Comparison of ENCODE assay signal across 8 cellular contexts in the genomic region with DNA sequence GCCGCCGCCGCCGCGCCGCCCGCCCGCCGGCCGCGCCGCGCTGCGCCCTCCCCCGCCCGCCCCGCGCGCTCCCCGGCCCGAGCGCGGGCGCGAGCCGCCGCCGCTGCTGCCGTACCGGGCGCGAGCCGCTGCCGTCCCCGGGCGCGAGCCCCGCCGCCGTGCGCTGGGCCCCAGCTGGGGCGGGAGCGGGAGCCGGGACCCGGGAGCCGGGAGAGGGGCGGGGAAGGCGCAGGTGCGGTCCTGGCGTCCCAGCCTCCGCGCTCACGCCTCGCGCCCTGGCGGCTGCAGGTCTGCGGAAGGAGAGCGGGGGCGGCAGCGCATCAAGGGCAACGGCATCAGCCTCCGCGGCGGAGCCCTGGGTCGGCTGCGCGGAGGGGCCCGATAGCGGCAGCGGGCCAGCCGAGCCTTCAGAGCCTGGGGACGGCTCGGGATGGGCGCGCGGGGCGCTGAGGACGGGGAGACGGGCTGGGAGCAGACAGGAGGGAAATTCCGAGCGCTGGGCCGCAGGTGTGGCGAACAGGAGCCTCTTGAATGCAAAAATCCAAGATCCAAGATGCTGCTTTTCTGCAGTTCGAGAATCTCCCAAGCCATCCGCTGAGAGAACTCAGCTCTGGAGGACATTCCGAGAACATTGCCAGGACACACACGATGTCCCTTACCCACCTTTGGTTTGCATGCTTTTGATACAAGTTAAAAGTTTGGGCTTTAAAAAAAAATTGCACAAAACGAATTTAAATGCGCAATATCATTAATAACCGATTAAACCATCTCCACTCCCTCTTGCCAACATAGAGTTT.
DNase-seq lines count a peak whose midpoint lies in the region; ATAC-seq and TF ChIP-seq lines count a peak whose summit lies in the region.

No MANE protein-coding gene starts in this region.

- no peak overlapping the region for H3K27ac Mint-ChIP-seq in neural crest cell (ENCODE audit: unreplicated experiment)

- TF ChIP-seq CTCF in PC-3 (conservative IDR thresholded peaks at IDR 0.05; ENCODE audit: low read depth, low read length) (no peak), esophagus squamous epithelium (IDR thresholded peaks at IDR 0.05) (no peak), neural crest cell (conservative IDR thresholded peaks at IDR 0.05) (no peak)

- no peaks in the 10 kb centered on the region for H3K9me3 Mint-ChIP-seq in neural crest cell

- CTCF ChIA-PET in PC-3 (lab: Charles Lee), result no interaction called here

- BruUV-seq in PC-3 (replicated peaks; lab: Mats Ljungman, UMichigan), result no TSS peak

- peak; percentile 10; the same call in 1 of the 2 replicates for ATAC-seq in PC-3
- no peak for ATAC-seq in GM18511 (IDR thresholded peaks at IDR 0.05; ENCODE audit: unreplicated experiment)
- ATAC-seq in HG03460 (IDR thresholded peaks at IDR 0.05; ENCODE audit: unreplicated experiment), result no peak

- H3K4me3 ChIP-seq in PC-3 (ENCODE audit: low read length), result no peak overlapping the region
- peak overlapping the region in 3 of 4 donors; percentile 2 to 61 (median 46) for H3K4me3 ChIP-seq in esophagus squamous epithelium

- H3K4me2 ChIP-seq in PC-3 (ENCODE audit: low read length), result peak overlapping the region; percentile 40

- H3K9me3 ChIP-seq in PC-3 (ENCODE audit: low read length) (no peaks in the 10 kb centered on the region), esophagus squamous epithelium (no peaks in the 10 kb centered on the region)

- H3K27me3 ChIP-seq in PC-3 (ENCODE audit: low read length) (peaks cover 70% of the 10 kb centered on the region), esophagus squamous epithelium (peaks cover 0 to 91% (median 4%) of the 10 kb centered on the region in 4 donors)

- H3K27me3 Mint-ChIP-seq in neural crest cell (ENCODE audit: low read depth), result peaks cover 80% of the 10 kb centered on the region

- H3K9ac ChIP-seq in PC-3 (ENCODE audit: low read length), result no peak overlapping the region

- DNase-seq in NCI-H345 (lab: John Stamatoyannopoulos, UW) (peak; percentile 63), NCI-H345 treated with DMSO at 0.1 percent for 48 hours (lab: John Stamatoyannopoulos, UW; ENCODE audit: unreplicated experiment) (no peak), PC-3 (peak; percentile 10), esophagus squamous epithelium (lab: John Stamatoyannopoulos, UW) (no peak), neural crest cell (ENCODE audit: low read depth, low spot score) (peak; percentile 45)
- no peak for DNase-seq in stimulated activated naive CD4-positive, alpha-beta T cell treated with Interleukin-2 at 50 U/mL for 16 hours (lab: John Stamatoyannopoulos, UW)

- POLR2A ChIA-PET in PC-3 (lab: Charles Lee; ENCODE audit: unreplicated experiment), result no interaction called here

- H3K4me1 Mint-ChIP-seq in neural crest cell, result peaks cover 25% of the 10 kb centered on the region

- no peaks in the 10 kb centered on the region for H3K36me3 Mint-ChIP-seq in neural crest cell (ENCODE audit: low read depth)

- no peaks in the 10 kb centered on the region for H3K36me3 ChIP-seq in PC-3 (ENCODE audit: low read depth, low read length)
- no peaks in the 10 kb centered on the region for H3K36me3 ChIP-seq in esophagus squamous epithelium

- H3K4me1 ChIP-seq in PC-3 (ENCODE audit: insufficient read depth, low read length) (no peaks in the 10 kb centered on the region), esophagus squamous epithelium (peaks cover 4 to 20% (median 7%) of the 10 kb centered on the region in 3 donors)

- peak overlapping the region; percentile 82 for H3K4me3 Mint-ChIP-seq in neural crest cell

- no peak overlapping the region for H3K27ac ChIP-seq in PC-3 (ENCODE audit: low read length)
- H3K27ac ChIP-seq in esophagus squamous epithelium, result no peak overlapping the region

- H2AFZ ChIP-seq in PC-3 (ENCODE audit: low read length), result no peak overlapping the region

- intact Hi-C loops in PC-3 (cut with micrococcal nuclease) (no loop called here), esophagus squamous epithelium (cut with DNase I) (no loop called here)

- H3K79me2 ChIP-seq in PC-3 (ENCODE audit: low read length), result no peaks in the 10 kb centered on the region

- H3K9me2 ChIP-seq in PC-3 (replicated peaks; ENCODE audit: low read length), result no peaks in the 10 kb centered on the region

- H3F3A ChIP-seq in PC-3 (ENCODE audit: low read length, unreplicated experiment), result no peaks in the 10 kb centered on the region

- WGBS in esophagus squamous epithelium, 2 donors, result 3 to 17% methylated on average over 7 to 18 of the region's 90 CpGs

- peaks cover 6% of the 10 kb centered on the region; the same call in 1 of the 2 replicates for H4K20me1 ChIP-seq in PC-3 (ENCODE audit: low read length)

- TF ChIP-seq POLR2A in esophagus squamous epithelium (IDR thresholded peaks at IDR 0.05), result no peak

Comparison
In these comparisons a context has a peak if more than half of its experiments do, and no peak if none do; other contexts are left out.
1. DNase-seq: peak in NCI-H345 (single experiment), PC-3 (single experiment) and neural crest cell (single experiment); none in NCI-H345 treated with DMSO at 0.1 percent for 48 hours (single experiment), esophagus squamous epithelium (single experiment) and stimulated activated naive CD4-positive, alpha-beta T cell treated with Interleukin-2 at 50 U/mL for 16 hours (single experiment).